18 cellular contexts compared by ENCODE assay signal in genomic region chr4:99043346-99043745, GRCh38. TPM values are rescaled to one million over a fixed set of nuclear protein-coding genes. Genes with fewer than 3 reads are reported as not detected.
DNase-seq lines count a peak whose midpoint lies in the region; ATAC-seq and TF ChIP-seq lines count a peak whose summit lies in the region.
"Had no signal": no experiment of that assay in that cellular context is flagged by ENCODE, and none has a peak within 500 bp of the region (broad histone marks: within the 10 kb centered on the region; RNA-seq: fewer than 3 reads in every experiment).

No MANE protein-coding gene starts in this region.

- 0 out of 2 replicates have a peak, but pooled peaks cover 3% of the 10 kb centered on the region for H3K79me2 ChIP-seq in DND-41 (ENCODE audit: insufficient read depth, low read length)

- H3K4me3 Mint-ChIP-seq in activated T-helper 2 cell treated with anti-CD3 and anti-CD28 coated beads, Interferon-gamma antibody, Interleukin-2, Interleukin-4, amounts not matched to agents 10 μg/mL and 5 μg/mL and 100 μg/mL, durations not matched to agents 14 hours and 24 hours and 36 hours (ENCODE audit: low read depth), result peak overlapping the region; percentile 42
- peak overlapping the region; percentile 80 for H3K4me3 Mint-ChIP-seq in natural killer cell treated with Interleukin-12 subunit alpha and Interleukin-12 subunit beta and Interleukin-15 and Interleukin-18, amount 100 ng/mL, for 72 hours
- H3K4me3 Mint-ChIP-seq: HFFc6 had no signal

- intact Hi-C loops in activated T-helper 2 cell treated with anti-CD3 and anti-CD28 coated beads, Interferon-gamma antibody, Interleukin-2, Interleukin-4, amounts not matched to agents 10 μg/mL and 5 μg/mL and 100 μg/mL, durations not matched to agents 14 hours and 24 hours and 36 hours (cut with micrococcal nuclease), result no loop called here

- ATAC-seq in DND-41 (ENCODE audit: insufficient read depth, low read depth) (peak; percentile 83), HG02981 (IDR thresholded peaks at IDR 0.05; ENCODE audit: unreplicated experiment) (no peak)
- peak in 1 of 2 donors; percentile 73 for ATAC-seq in natural killer cell treated with Interleukin-12 subunit alpha and Interleukin-12 subunit beta and Interleukin-15 and Interleukin-18, amount 100 ng/mL, for 72 hours
- ATAC-seq: HepG2, pancreas had no signal

- no peak overlapping the region for H3K4me3 ChIP-seq in DND-41 (ENCODE audit: low read depth in 1 of 2, low read length in 2 of 2)
- H3K4me3 ChIP-seq: adrenal gland, pancreas, Peyer's patch, transverse colon had no signal

- peaks cover 75% of the 10 kb centered on the region for H3K36me3 Mint-ChIP-seq in activated T-helper 2 cell treated with anti-CD3 and anti-CD28 coated beads, Interferon-gamma antibody, Interleukin-2, Interleukin-4, amounts not matched to agents 10 μg/mL and 5 μg/mL and 100 μg/mL, durations not matched to agents 14 hours and 24 hours and 36 hours (ENCODE audit: low read depth)
- H3K36me3 Mint-ChIP-seq in natural killer cell treated with Interleukin-12 subunit alpha and Interleukin-12 subunit beta and Interleukin-15 and Interleukin-18, amount 100 ng/mL, for 72 hours, result peaks cover 21% of the 10 kb centered on the region

- peaks cover under 1% of the 10 kb centered on the region for H3K9me3 ChIP-seq in DND-41 (ENCODE audit: insufficient read depth, low read length, severe bottlenecking)
- H3K9me3 ChIP-seq: pancreas, Peyer's patch had no signal

- H3K27me3 ChIP-seq in DND-41 (ENCODE audit: insufficient read depth, low read length, poor library complexity), result no peaks in the 10 kb centered on the region
- H3K27me3 ChIP-seq: adrenal gland, pancreas, Peyer's patch, transverse colon had no signal

- H3K36me3 ChIP-seq in DND-41 (ENCODE audit: insufficient read depth, low read length), result peaks cover 43% of the 10 kb centered on the region
- H3K36me3 ChIP-seq: adrenal gland, pancreas had no signal

- peaks cover 25% of the 10 kb centered on the region for H3K4me1 Mint-ChIP-seq in activated T-helper 2 cell treated with anti-CD3 and anti-CD28 coated beads, Interferon-gamma antibody, Interleukin-2, Interleukin-4, amounts not matched to agents 10 μg/mL and 5 μg/mL and 100 μg/mL, durations not matched to agents 14 hours and 24 hours and 36 hours (ENCODE audit: low read depth)
- H3K4me1 Mint-ChIP-seq in natural killer cell treated with Interleukin-12 subunit alpha and Interleukin-12 subunit beta and Interleukin-15 and Interleukin-18, amount 100 ng/mL, for 72 hours (ENCODE audit: low read depth in 2 of 2), result peaks cover 8 to 19% of the 10 kb centered on the region in 2 donors

- H3K9me3 Mint-ChIP-seq in activated T-helper 2 cell treated with anti-CD3 and anti-CD28 coated beads, Interferon-gamma antibody, Interleukin-2, Interleukin-4, amounts not matched to agents 10 μg/mL and 5 μg/mL and 100 μg/mL, durations not matched to agents 14 hours and 24 hours and 36 hours, result peaks cover 9% of the 10 kb centered on the region
- H3K9me3 Mint-ChIP-seq in natural killer cell treated with Interleukin-12 subunit alpha and Interleukin-12 subunit beta and Interleukin-15 and Interleukin-18, amount 100 ng/mL, for 72 hours, result no peaks in the 10 kb centered on the region

- peak overlapping the region; percentile 73 for H3K27ac ChIP-seq in DND-41 (ENCODE audit: low read length)
- H3K27ac ChIP-seq: adrenal gland, pancreas, Peyer's patch, transverse colon had no signal

- no peak for TF ChIP-seq CTCF in DND-41 (IDR thresholded peaks at IDR 0.05; ENCODE audit: borderline replicate concordance, extremely low read depth, low read length, poor library complexity, severe bottlenecking)

- no peaks in the 10 kb centered on the region for H4K20me1 ChIP-seq in DND-41 (ENCODE audit: insufficient read depth, low read length)

- H2AFZ ChIP-seq in DND-41 (ENCODE audit: low read depth, low read length), result 0 out of 2 replicates have a peak overlapping the region, but pooled peaks have one; percentile 29

- H3K4me2 ChIP-seq in DND-41 (ENCODE audit: insufficient read depth, low read length), result no peak overlapping the region
- H3K4me2 ChIP-seq: SK-N-SH had no signal

- no peaks in the 10 kb centered on the region for H3K27me3 Mint-ChIP-seq in activated T-helper 2 cell treated with anti-CD3 and anti-CD28 coated beads, Interferon-gamma antibody, Interleukin-2, Interleukin-4, amounts not matched to agents 10 μg/mL and 5 μg/mL and 100 μg/mL, durations not matched to agents 14 hours and 24 hours and 36 hours (ENCODE audit: low read depth)
- no peaks in the 10 kb centered on the region for H3K27me3 Mint-ChIP-seq in natural killer cell treated with Interleukin-12 subunit alpha and Interleukin-12 subunit beta and Interleukin-15 and Interleukin-18, amount 100 ng/mL, for 72 hours

- no peak for DNase-seq in DND-41
- peak; percentile 40 to 60 for DNase-seq in Kasumi-1 (lab: John Stamatoyannopoulos, UW)
- no peak for DNase-seq in activated T-helper 2 cell treated with anti-CD3 and anti-CD28 coated beads, Interferon-gamma antibody, Interleukin-2, Interleukin-4, amounts not matched to agents 10 μg/mL and 5 μg/mL and 100 μg/mL, durations not matched to agents 14 hours and 24 hours and 36 hours (ENCODE audit: low spot score)
- no peak for DNase-seq in natural killer cell treated with Interleukin-12 subunit alpha and Interleukin-12 subunit beta and Interleukin-15 and Interleukin-18, amount 100 ng/mL, for 72 hours (ENCODE audit: low spot score)
- DNase-seq in NCI-H526 (lab: John Stamatoyannopoulos, UW), result no peak
- no peak for DNase-seq in NCI-H2107 (lab: John Stamatoyannopoulos, UW)
- DNase-seq: adrenal gland; C1 segment of cervical spinal cord; caudate nucleus; HFFc6; pancreas; Peyer's patch; SK-N-SH; stimulated activated CD4-positive, alpha-beta T cell treated with anti-CD3 and anti-CD28 coated beads, Interleukin-4, amount 100 ng/mL, for 1 hour; stimulated activated CD8-positive, alpha-beta memory T cell treated with anti-CD3 and anti-CD28 coated beads, Interleukin-4, amount 100 ng/mL, for 48 hours; transverse colon had no signal

- H3K27ac Mint-ChIP-seq in activated T-helper 2 cell treated with anti-CD3 and anti-CD28 coated beads, Interferon-gamma antibody, Interleukin-2, Interleukin-4, amounts not matched to agents 10 μg/mL and 5 μg/mL and 100 μg/mL, durations not matched to agents 14 hours and 24 hours and 36 hours, result peak overlapping the region; percentile 82
- H3K27ac Mint-ChIP-seq in natural killer cell treated with Interleukin-12 subunit alpha and Interleukin-12 subunit beta and Interleukin-15 and Interleukin-18, amount 100 ng/mL, for 72 hours, result peak overlapping the region; percentile 90 to 92
- H3K27ac Mint-ChIP-seq: HFFc6 had no signal

- H3K4me1 ChIP-seq in DND-41 (ENCODE audit: insufficient read depth, low read length), result peaks cover 21% of the 10 kb centered on the region
- H3K4me1 ChIP-seq: adrenal gland, pancreas, Peyer's patch, transverse colon had no signal

- H3K9ac ChIP-seq in DND-41 (ENCODE audit: low read depth, low read length), result no peak overlapping the region; the same call in 1 of the 2 replicates
- H3K9ac ChIP-seq: SK-N-SH had no signal

RNA-seq across cellular contexts. Expression of gene ADH5, which starts 45.2 kb away (rescaled TPM):
- 93.8 and 98.6 TPM in 2 replicates for total RNA-seq in activated T-helper 2 cell treated with anti-CD3 and anti-CD28 coated beads, Interferon-gamma antibody, Interleukin-2, Interleukin-4, amounts not matched to agents 10 μg/mL and 5 μg/mL and 100 μg/mL, durations not matched to agents 14 hours and 24 hours and 36 hours
- 10 to 100 TPM; 53.0 to 62.3 TPM for total RNA-seq in natural killer cell treated with Interleukin-12 subunit alpha and Interleukin-12 subunit beta and Interleukin-15 and Interleukin-18, amount 100 ng/mL, for 72 hours

RNA-seq across cellular contexts. Expression of gene METAP1, which starts 47.8 kb away (rescaled TPM):
- total RNA-seq in activated T-helper 2 cell treated with anti-CD3 and anti-CD28 coated beads, Interferon-gamma antibody, Interleukin-2, Interleukin-4, amounts not matched to agents 10 μg/mL and 5 μg/mL and 100 μg/mL, durations not matched to agents 14 hours and 24 hours and 36 hours, result 58.2 and 58.7 TPM in 2 replicates
- total RNA-seq in natural killer cell treated with Interleukin-12 subunit alpha and Interleukin-12 subunit beta and Interleukin-15 and Interleukin-18, amount 100 ng/mL, for 72 hours, result 10 to 100 TPM; 46.6 to 62.0 TPM

Comparison
In these comparisons a context has a peak if more than half of its experiments do, and no peak if none do; other contexts are left out.
1. DNase-seq: peak in Kasumi-1 (2 of 2); none in DND-41 (single experiment), activated T-helper 2 cell treated with anti-CD3 and anti-CD28 coated beads, Interferon-gamma antibody, Interleukin-2, Interleukin-4, amounts not matched to agents 10 μg/mL and 5 μg/mL and 100 μg/mL, durations not matched to agents 14 hours and 24 hours and 36 hours (single experiment), natural killer cell treated with Interleukin-12 subunit alpha and Interleukin-12 subunit beta and Interleukin-15 and Interleukin-18, amount 100 ng/mL, for 72 hours (single experiment), NCI-H526 (0 of 2) and NCI-H2107 (single experiment).